In genomic region chr2:239734436-239735005, GRCh38 we compare ENCODE assay signal across 19 cellular contexts.
"Had no signal": no experiment of that assay in that cellular context is flagged by ENCODE, and none has a peak within 500 bp of the region (broad histone marks: within the 10 kb centered on the region; RNA-seq: fewer than 3 reads in every experiment).

No MANE protein-coding gene starts in this region.

- H3K36me3 Mint-ChIP-seq: activated naive CD4-positive, alpha-beta T cell treated with anti-CD3 and anti-CD28 coated beads, Interleukin-2, amount 50 U/mL, for 72 hours; naive thymus-derived CD4-positive, alpha-beta T cell had no signal

- H3K4me1 ChIP-seq: colonic mucosa, esophagus squamous epithelium, left lung, right lobe of liver, suprapubic skin, tibial artery, upper lobe of right lung had no signal

- H3K27ac Mint-ChIP-seq: activated CD4-positive, alpha-beta T cell treated with anti-CD3 and anti-CD28 coated beads for 36 hours; activated naive CD4-positive, alpha-beta T cell treated with anti-CD3 and anti-CD28 coated beads, Interleukin-2, amount 50 U/mL, for 72 hours; activated T-cell treated with anti-CD3 and anti-CD28 coated beads, Interleukin-2, amount 50 U/mL, for 72 hours; naive thymus-derived CD4-positive, alpha-beta T cell had no signal

- H3K36me3 ChIP-seq: colonic mucosa, esophagus squamous epithelium, left lung, right lobe of liver, suprapubic skin, tibial artery, upper lobe of right lung had no signal

- H3K4me1 Mint-ChIP-seq: activated CD4-positive, alpha-beta T cell treated with anti-CD3 and anti-CD28 coated beads for 36 hours had no signal

- H3K27me3 ChIP-seq: colonic mucosa, right lobe of liver, upper lobe of right lung had no signal

- H3K27me3 Mint-ChIP-seq: activated CD4-positive, alpha-beta T cell treated with anti-CD3 and anti-CD28 coated beads for 36 hours had no signal

- H3K4me3 Mint-ChIP-seq: activated CD4-positive, alpha-beta T cell treated with anti-CD3 and anti-CD28 coated beads for 36 hours; activated T-cell treated with anti-CD3 and anti-CD28 coated beads, Interleukin-2, amount 50 U/mL, for 72 hours; naive thymus-derived CD4-positive, alpha-beta T cell had no signal

- H3K4me3 ChIP-seq: colonic mucosa, esophagus squamous epithelium, left lung, right lobe of liver, suprapubic skin, tibial artery, upper lobe of right lung had no signal

- H3K27ac ChIP-seq: colonic mucosa, epithelial cell of prostate, esophagus squamous epithelium, left lung, right lobe of liver, suprapubic skin, tibial artery, upper lobe of right lung had no signal

- H3K9me3 ChIP-seq: colonic mucosa, esophagus squamous epithelium, right lobe of liver, suprapubic skin, tibial artery, upper lobe of right lung had no signal

- DNase-seq: activated CD4-positive, alpha-beta T cell treated with anti-CD3 and anti-CD28 coated beads for 36 hours; activated CD4-positive, CD25-positive, alpha-beta regulatory T cell; activated naive CD4-positive, alpha-beta T cell; activated T-cell treated with anti-CD3 and anti-CD28 coated beads for 4 hours; activated T-cell treated with anti-CD3 and anti-CD28 coated beads, Interleukin-2, amount 50 U/mL, for 72 hours; colonic mucosa; effector CD8-positive, alpha-beta T cell; esophagus squamous epithelium; foreskin melanocyte; stimulated activated CD4-positive, alpha-beta T cell treated with anti-CD3 and anti-CD28 coated beads, Interleukin-12 subunit alpha, Interleukin-12 subunit beta, amount 100 ng/mL, for 4 hours; stimulated activated CD4-positive, alpha-beta T cell treated with anti-CD3 and anti-CD28 coated beads, Interleukin-4, amount 100 ng/mL, for 1 hour; tibial artery had no signal

- ATAC-seq: activated CD4-positive, alpha-beta T cell treated with anti-CD3 and anti-CD28 coated beads for 36 hours; activated naive CD4-positive, alpha-beta T cell treated with anti-CD3 and anti-CD28 coated beads, Interleukin-2, amount 50 U/mL, for 72 hours; activated T-cell treated with anti-CD3 and anti-CD28 coated beads, Interleukin-2, amount 50 U/mL, for 72 hours; left lung; naive thymus-derived CD4-positive, alpha-beta T cell; upper lobe of right lung had no signal
